8 cellular contexts compared by ENCODE assay signal in the genomic region with DNA sequence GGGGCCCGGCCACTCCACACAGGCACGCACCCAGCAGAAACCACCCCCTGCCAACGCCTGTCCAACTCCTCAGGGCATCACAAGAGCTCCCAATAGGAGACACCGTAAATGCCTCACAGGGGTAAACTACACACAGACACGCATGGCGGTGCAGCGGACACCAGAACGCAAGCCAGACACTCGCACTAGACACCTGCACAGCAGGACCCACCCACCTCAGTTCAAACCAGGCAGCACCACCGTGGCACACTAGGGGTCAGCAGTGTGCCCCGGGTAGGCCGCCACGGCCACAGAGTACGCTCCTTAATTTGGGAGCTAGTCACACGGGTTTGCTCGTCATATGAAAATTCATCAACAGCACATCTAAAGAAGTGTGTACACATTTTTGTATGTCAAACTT. TPM values are rescaled to one million over a fixed set of nuclear protein-coding genes. Genes with fewer than 3 reads are reported as not detected.
DNase-seq lines count a peak whose midpoint lies in the region; ATAC-seq and TF ChIP-seq lines count a peak whose summit lies in the region.

No MANE protein-coding gene starts in this region.

- H3K4me3 Mint-ChIP-seq in activated naive CD8-positive, alpha-beta T cell treated with anti-CD3 and anti-CD28 coated beads, Interleukin-2, amount 10 ng/mL, durations not matched to agents 7 days and 5 days = no peak overlapping the region

- POLR2A ChIA-PET in activated naive CD8-positive, alpha-beta T cell treated with anti-CD3 and anti-CD28 coated beads, Interleukin-2, amount 10 ng/mL, durations not matched to agents 7 days and 5 days (lab: Charles Lee) = interaction anchor here (1.0 to 1.5 kb wide), 3 partner anchors 95 to 196 kb away, joined by 3 to 6 read pairs (median 3); no protein-coding TSS in a partner anchor

- peak; percentile 93 for DNase-seq in D341Med (ENCODE audit: low spot score)
- peak; percentile 57 for DNase-seq in HT-29 (ENCODE audit: low spot score)
- peak; percentile 79 for DNase-seq in activated naive CD8-positive, alpha-beta T cell treated with anti-CD3 and anti-CD28 coated beads, Interleukin-2, amount 10 ng/mL, durations not matched to agents 7 days and 5 days
- peak; percentile 86 for DNase-seq in right atrium auricular region (ENCODE audit: low spot score)
- DNase-seq in stimulated activated CD4-positive, alpha-beta T cell treated with anti-CD3 and anti-CD28 coated beads, Interleukin-12 subunit alpha, Interleukin-12 subunit beta, amount 100 ng/mL, for 4 hours = peak; percentile 72

- H3K9ac ChIP-seq in SU-DHL-6 (ENCODE audit: low read length) = no peak overlapping the region

- H3K9me3 ChIP-seq in SU-DHL-6 (ENCODE audit: insufficient read depth, low read length) (no peaks in the 10 kb centered on the region), right atrium auricular region (no peaks in the 10 kb centered on the region)

- ATAC-seq in activated naive CD8-positive, alpha-beta T cell treated with anti-CD3 and anti-CD28 coated beads, Interleukin-2, amount 10 ng/mL, durations not matched to agents 7 days and 5 days (ENCODE audit: low read depth) = peak; percentile 48
- no peak for ATAC-seq in HG02798 (IDR thresholded peaks at IDR 0.05; ENCODE audit: poor library complexity, unreplicated experiment)
- ATAC-seq in HG03045 (IDR thresholded peaks at IDR 0.05; ENCODE audit: unreplicated experiment) = no peak

- no peak overlapping the region for H3K27ac Mint-ChIP-seq in activated naive CD8-positive, alpha-beta T cell treated with anti-CD3 and anti-CD28 coated beads, Interleukin-2, amount 10 ng/mL, durations not matched to agents 7 days and 5 days

- peaks cover 5% of the 10 kb centered on the region for H3K36me3 Mint-ChIP-seq in activated naive CD8-positive, alpha-beta T cell treated with anti-CD3 and anti-CD28 coated beads, Interleukin-2, amount 10 ng/mL, durations not matched to agents 7 days and 5 days

- H3K27me3 ChIP-seq in SU-DHL-6 (ENCODE audit: low read length) (no peaks in the 10 kb centered on the region), right atrium auricular region (no peaks in the 10 kb centered on the region)

- H4K20me1 ChIP-seq in SU-DHL-6 (ENCODE audit: low read depth, low read length) = no peaks in the 10 kb centered on the region

- H3K79me2 ChIP-seq in SU-DHL-6 (ENCODE audit: insufficient read depth, low read length) = peaks cover 32% of the 10 kb centered on the region

- peaks cover under 1% of the 10 kb centered on the region for H3K27me3 Mint-ChIP-seq in activated naive CD8-positive, alpha-beta T cell treated with anti-CD3 and anti-CD28 coated beads, Interleukin-2, amount 10 ng/mL, durations not matched to agents 7 days and 5 days

- H3K4me1 Mint-ChIP-seq in activated naive CD8-positive, alpha-beta T cell treated with anti-CD3 and anti-CD28 coated beads, Interleukin-2, amount 10 ng/mL, durations not matched to agents 7 days and 5 days = peaks cover 29% of the 10 kb centered on the region

- H3K4me3 ChIP-seq in SU-DHL-6 (ENCODE audit: insufficient read depth, low read length, poor library complexity, severe bottlenecking) (no peak overlapping the region), right atrium auricular region (no peak overlapping the region)

- peak overlapping the region; percentile 11 for H3K4me2 ChIP-seq in SU-DHL-6 (ENCODE audit: low read depth, low read length, poor library complexity, severe bottlenecking)

- H3K36me3 ChIP-seq in SU-DHL-6 (ENCODE audit: low read length) (no peaks in the 10 kb centered on the region), right atrium auricular region (peaks cover 21% of the 10 kb centered on the region)

- TF ChIP-seq CTCF in SU-DHL-6 (IDR thresholded peaks at IDR 0.05; ENCODE audit: insufficient read depth, low read length, poor library complexity, severe bottlenecking) = peak; percentile 52
- TF ChIP-seq CTCF in right atrium auricular region (IDR thresholded peaks at IDR 0.05) = peak; percentile 55 to 86

- H3K9me3 Mint-ChIP-seq in activated naive CD8-positive, alpha-beta T cell treated with anti-CD3 and anti-CD28 coated beads, Interleukin-2, amount 10 ng/mL, durations not matched to agents 7 days and 5 days = no peaks in the 10 kb centered on the region

- H3K27ac ChIP-seq in SU-DHL-6 (ENCODE audit: low read depth, low read length) (no peak overlapping the region), right atrium auricular region (no peak overlapping the region)

- H3K4me1 ChIP-seq in right atrium auricular region = peaks cover 0 to 50% of the 10 kb centered on the region in 2 donors

- H3K9me2 ChIP-seq in SU-DHL-6 (replicated peaks; ENCODE audit: insufficient read depth, low read length) = no peaks in the 10 kb centered on the region

- H3F3A ChIP-seq in SU-DHL-6 (ENCODE audit: insufficient read depth) = no peaks in the 10 kb centered on the region

- H2AFZ ChIP-seq in SU-DHL-6 (ENCODE audit: low read depth, low read length, severe bottlenecking) = no peak overlapping the region

RNA-seq across cellular contexts. Expression of a gene that starts 3.4 kb away (rescaled TPM):
- total RNA-seq in HT-29 (2014; rRNA removed; shearing (Covaris generic)) = 109 and 116 TPM in 2 replicates
- 10 to 100 TPM; 68.0 to 71.3 TPM for total RNA-seq in activated naive CD8-positive, alpha-beta T cell treated with anti-CD3 and anti-CD28 coated beads, Interleukin-2, amount 10 ng/mL, durations not matched to agents 7 days and 5 days
- 10 to 100 TPM; 46.2 to 63.4 TPM for total RNA-seq in right atrium auricular region

RNA-seq across cellular contexts. Expression of a gene that starts 52.5 kb away (rescaled TPM):
- 87.4 and 96.5 TPM in 2 replicates for total RNA-seq in HT-29 (2014; rRNA removed; shearing (Covaris generic))
- total RNA-seq in activated naive CD8-positive, alpha-beta T cell treated with anti-CD3 and anti-CD28 coated beads, Interleukin-2, amount 10 ng/mL, durations not matched to agents 7 days and 5 days = 10 to 100 TPM; 33.0 to 44.6 TPM
- total RNA-seq in right atrium auricular region = 10 to 100 TPM; 53.1 to 53.5 TPM

RNA-seq across cellular contexts. Expression of a gene that starts 52.8 kb away (rescaled TPM):
- total RNA-seq in HT-29 (2014; rRNA removed; shearing (Covaris generic)) = 39.4 and 46.2 TPM in 2 replicates
- 10 to 100 TPM; 71.1 to 78.8 TPM for total RNA-seq in activated naive CD8-positive, alpha-beta T cell treated with anti-CD3 and anti-CD28 coated beads, Interleukin-2, amount 10 ng/mL, durations not matched to agents 7 days and 5 days
- 10 to 100 TPM; 12.3 to 14.3 TPM for total RNA-seq in right atrium auricular region
